Comparison of ENCODE assay signal across 1 cellular context in the genomic region with DNA sequence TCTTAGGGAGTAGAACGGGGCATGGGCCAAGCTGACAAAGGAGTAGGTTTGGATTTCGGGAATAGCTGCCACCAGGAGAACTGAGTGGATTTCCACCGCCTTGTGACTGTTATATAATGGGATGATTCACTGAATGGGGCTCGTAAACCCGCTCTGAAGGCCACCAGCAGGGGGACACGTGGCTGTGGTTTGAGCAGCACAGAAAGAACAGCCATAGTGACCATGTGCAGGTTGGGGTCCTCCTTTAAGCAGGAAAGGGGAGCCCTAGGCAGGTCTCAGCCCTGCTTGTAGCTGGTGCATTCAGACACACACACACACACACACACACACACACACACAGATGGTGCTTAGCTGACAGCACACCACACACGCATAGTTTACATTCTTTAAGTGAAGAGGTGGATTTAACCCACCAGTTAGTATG.
TF ChIP-seq lines count a peak whose summit lies in the region.

No MANE protein-coding gene starts in this region.

TF ChIP-seq in HepG2, 621 proteins besides CTCF, POLR2A, EP300 and RAD21 (continued from another document and continues in another):
- TF ChIP-seq, protein P1, sequence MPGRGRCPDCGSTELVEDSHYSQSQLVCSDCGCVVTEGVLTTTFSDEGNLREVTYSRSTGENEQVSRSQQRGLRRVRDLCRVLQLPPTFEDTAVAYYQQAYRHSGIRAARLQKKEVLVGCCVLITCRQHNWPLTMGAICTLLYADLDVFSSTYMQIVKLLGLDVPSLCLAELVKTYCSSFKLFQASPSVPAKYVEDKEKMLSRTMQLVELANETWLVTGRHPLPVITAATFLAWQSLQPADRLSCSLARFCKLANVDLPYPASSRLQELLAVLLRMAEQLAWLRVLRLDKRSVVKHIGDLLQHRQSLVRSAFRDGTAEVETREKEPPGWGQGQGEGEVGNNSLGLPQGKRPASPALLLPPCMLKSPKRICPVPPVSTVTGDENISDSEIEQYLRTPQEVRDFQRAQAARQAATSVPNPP (CRISPR knock-in tag; IDR thresholded peaks at IDR 0.05), result no peak
- TF ChIP-seq ARNTL (CRISPR knock-in tag; IDR thresholded peaks at IDR 0.05) (peak; percentile 95), HNRNPL (IDR thresholded peaks at IDR 0.05; ENCODE audit: low read depth, low read length) (no peak), ZNF543 (CRISPR knock-in tag; IDR thresholded peaks at IDR 0.05) (no peak), ZNF75D (CRISPR knock-in tag; IDR thresholded peaks at IDR 0.05; ENCODE audit: borderline replicate concordance) (no peak), GTF2F1 (IDR thresholded peaks at IDR 0.05; ENCODE audit: low read length) (no peak), ZFX (CRISPR knock-in tag; IDR thresholded peaks at IDR 0.05; ENCODE audit: low read depth) (peak; percentile 31; the same call in 1 of the 2 replicates), ZNF337 (CRISPR knock-in tag; IDR thresholded peaks at IDR 0.05; ENCODE audit: borderline replicate concordance, low read depth) (0 out of 2 replicates have a peak, but pooled peaks have one; percentile 69), ZNF879 (CRISPR knock-in tag; IDR thresholded peaks at IDR 0.05) (no peak), ZNF451 (CRISPR knock-in tag; IDR thresholded peaks at IDR 0.05) (0 out of 2 replicates have a peak, but pooled peaks have one; percentile 36), ESRRA (CRISPR knock-in tag; IDR thresholded peaks at IDR 0.05; ENCODE audit: low read depth) (no peak), ZNF556 (CRISPR knock-in tag; IDR thresholded peaks at IDR 0.05; ENCODE audit: borderline replicate concordance) (0 out of 2 replicates have a peak, but pooled peaks have one; percentile 32)
- TF ChIP-seq, protein P2, sequence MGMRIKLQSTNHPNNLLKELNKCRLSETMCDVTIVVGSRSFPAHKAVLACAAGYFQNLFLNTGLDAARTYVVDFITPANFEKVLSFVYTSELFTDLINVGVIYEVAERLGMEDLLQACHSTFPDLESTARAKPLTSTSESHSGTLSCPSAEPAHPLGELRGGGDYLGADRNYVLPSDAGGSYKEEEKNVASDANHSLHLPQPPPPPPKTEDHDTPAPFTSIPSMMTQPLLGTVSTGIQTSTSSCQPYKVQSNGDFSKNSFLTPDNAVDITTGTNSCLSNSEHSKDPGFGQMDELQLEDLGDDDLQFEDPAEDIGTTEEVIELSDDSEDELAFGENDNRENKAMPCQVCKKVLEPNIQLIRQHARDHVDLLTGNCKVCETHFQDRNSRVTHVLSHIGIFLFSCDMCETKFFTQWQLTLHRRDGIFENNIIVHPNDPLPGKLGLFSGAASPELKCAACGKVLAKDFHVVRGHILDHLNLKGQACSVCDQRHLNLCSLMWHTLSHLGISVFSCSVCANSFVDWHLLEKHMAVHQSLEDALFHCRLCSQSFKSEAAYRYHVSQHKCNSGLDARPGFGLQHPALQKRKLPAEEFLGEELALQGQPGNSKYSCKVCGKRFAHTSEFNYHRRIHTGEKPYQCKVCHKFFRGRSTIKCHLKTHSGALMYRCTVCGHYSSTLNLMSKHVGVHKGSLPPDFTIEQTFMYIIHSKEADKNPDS (CRISPR knock-in tag; IDR thresholded peaks at IDR 0.05), result no peak
- TF ChIP-seq, protein P3, sequence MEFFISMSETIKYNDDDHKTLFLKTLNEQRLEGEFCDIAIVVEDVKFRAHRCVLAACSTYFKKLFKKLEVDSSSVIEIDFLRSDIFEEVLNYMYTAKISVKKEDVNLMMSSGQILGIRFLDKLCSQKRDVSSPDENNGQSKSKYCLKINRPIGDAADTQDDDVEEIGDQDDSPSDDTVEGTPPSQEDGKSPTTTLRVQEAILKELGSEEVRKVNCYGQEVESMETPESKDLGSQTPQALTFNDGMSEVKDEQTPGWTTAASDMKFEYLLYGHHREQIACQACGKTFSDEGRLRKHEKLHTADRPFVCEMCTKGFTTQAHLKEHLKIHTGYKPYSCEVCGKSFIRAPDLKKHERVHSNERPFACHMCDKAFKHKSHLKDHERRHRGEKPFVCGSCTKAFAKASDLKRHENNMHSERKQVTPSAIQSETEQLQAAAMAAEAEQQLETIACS (CRISPR knock-in tag; IDR thresholded peaks at IDR 0.05), result no peak
- TF ChIP-seq, protein P4, sequence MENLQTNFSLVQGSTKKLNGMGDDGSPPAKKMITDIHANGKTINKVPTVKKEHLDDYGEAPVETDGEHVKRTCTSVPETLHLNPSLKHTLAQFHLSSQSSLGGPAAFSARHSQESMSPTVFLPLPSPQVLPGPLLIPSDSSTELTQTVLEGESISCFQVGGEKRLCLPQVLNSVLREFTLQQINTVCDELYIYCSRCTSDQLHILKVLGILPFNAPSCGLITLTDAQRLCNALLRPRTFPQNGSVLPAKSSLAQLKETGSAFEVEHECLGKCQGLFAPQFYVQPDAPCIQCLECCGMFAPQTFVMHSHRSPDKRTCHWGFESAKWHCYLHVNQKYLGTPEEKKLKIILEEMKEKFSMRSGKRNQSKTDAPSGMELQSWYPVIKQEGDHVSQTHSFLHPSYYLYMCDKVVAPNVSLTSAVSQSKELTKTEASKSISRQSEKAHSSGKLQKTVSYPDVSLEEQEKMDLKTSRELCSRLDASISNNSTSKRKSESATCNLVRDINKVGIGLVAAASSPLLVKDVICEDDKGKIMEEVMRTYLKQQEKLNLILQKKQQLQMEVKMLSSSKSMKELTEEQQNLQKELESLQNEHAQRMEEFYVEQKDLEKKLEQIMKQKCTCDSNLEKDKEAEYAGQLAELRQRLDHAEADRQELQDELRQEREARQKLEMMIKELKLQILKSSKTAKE (CRISPR knock-in tag; IDR thresholded peaks at IDR 0.05; ENCODE audit: borderline replicate concordance), result 0 out of 2 replicates have a peak, but pooled peaks have one; percentile 21
- TF ChIP-seq, protein P5, sequence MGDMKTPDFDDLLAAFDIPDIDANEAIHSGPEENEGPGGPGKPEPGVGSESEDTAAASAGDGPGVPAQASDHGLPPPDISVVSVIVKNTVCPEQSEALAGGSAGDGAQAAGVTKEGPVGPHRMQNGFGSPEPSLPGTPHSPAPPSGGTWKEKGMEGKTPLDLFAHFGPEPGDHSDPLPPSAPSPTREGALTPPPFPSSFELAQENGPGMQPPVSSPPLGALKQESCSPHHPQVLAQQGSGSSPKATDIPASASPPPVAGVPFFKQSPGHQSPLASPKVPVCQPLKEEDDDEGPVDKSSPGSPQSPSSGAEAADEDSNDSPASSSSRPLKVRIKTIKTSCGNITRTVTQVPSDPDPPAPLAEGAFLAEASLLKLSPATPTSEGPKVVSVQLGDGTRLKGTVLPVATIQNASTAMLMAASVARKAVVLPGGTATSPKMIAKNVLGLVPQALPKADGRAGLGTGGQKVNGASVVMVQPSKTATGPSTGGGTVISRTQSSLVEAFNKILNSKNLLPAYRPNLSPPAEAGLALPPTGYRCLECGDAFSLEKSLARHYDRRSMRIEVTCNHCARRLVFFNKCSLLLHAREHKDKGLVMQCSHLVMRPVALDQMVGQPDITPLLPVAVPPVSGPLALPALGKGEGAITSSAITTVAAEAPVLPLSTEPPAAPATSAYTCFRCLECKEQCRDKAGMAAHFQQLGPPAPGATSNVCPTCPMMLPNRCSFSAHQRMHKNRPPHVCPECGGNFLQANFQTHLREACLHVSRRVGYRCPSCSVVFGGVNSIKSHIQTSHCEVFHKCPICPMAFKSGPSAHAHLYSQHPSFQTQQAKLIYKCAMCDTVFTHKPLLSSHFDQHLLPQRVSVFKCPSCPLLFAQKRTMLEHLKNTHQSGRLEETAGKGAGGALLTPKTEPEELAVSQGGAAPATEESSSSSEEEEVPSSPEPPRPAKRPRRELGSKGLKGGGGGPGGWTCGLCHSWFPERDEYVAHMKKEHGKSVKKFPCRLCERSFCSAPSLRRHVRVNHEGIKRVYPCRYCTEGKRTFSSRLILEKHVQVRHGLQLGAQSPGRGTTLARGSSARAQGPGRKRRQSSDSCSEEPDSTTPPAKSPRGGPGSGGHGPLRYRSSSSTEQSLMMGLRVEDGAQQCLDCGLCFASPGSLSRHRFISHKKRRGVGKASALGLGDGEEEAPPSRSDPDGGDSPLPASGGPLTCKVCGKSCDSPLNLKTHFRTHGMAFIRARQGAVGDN (CRISPR knock-in tag; IDR thresholded peaks at IDR 0.05), result peak; percentile 78
- TF ChIP-seq, protein P6, sequence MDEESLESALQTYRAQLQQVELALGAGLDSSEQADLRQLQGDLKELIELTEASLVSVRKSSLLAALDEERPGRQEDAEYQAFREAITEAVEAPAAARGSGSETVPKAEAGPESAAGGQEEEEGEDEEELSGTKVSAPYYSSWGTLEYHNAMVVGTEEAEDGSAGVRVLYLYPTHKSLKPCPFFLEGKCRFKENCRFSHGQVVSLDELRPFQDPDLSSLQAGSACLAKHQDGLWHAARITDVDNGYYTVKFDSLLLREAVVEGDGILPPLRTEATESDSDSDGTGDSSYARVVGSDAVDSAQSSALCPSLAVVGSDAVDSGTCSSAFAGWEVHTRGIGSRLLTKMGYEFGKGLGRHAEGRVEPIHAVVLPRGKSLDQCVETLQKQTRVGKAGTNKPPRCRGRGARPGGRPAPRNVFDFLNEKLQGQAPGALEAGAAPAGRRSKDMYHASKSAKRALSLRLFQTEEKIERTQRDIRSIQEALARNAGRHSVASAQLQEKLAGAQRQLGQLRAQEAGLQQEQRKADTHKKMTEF (CRISPR knock-in tag; IDR thresholded peaks at IDR 0.05), result 0 out of 2 replicates have a peak, but pooled peaks have one; percentile 32
- TF ChIP-seq, protein P7, sequence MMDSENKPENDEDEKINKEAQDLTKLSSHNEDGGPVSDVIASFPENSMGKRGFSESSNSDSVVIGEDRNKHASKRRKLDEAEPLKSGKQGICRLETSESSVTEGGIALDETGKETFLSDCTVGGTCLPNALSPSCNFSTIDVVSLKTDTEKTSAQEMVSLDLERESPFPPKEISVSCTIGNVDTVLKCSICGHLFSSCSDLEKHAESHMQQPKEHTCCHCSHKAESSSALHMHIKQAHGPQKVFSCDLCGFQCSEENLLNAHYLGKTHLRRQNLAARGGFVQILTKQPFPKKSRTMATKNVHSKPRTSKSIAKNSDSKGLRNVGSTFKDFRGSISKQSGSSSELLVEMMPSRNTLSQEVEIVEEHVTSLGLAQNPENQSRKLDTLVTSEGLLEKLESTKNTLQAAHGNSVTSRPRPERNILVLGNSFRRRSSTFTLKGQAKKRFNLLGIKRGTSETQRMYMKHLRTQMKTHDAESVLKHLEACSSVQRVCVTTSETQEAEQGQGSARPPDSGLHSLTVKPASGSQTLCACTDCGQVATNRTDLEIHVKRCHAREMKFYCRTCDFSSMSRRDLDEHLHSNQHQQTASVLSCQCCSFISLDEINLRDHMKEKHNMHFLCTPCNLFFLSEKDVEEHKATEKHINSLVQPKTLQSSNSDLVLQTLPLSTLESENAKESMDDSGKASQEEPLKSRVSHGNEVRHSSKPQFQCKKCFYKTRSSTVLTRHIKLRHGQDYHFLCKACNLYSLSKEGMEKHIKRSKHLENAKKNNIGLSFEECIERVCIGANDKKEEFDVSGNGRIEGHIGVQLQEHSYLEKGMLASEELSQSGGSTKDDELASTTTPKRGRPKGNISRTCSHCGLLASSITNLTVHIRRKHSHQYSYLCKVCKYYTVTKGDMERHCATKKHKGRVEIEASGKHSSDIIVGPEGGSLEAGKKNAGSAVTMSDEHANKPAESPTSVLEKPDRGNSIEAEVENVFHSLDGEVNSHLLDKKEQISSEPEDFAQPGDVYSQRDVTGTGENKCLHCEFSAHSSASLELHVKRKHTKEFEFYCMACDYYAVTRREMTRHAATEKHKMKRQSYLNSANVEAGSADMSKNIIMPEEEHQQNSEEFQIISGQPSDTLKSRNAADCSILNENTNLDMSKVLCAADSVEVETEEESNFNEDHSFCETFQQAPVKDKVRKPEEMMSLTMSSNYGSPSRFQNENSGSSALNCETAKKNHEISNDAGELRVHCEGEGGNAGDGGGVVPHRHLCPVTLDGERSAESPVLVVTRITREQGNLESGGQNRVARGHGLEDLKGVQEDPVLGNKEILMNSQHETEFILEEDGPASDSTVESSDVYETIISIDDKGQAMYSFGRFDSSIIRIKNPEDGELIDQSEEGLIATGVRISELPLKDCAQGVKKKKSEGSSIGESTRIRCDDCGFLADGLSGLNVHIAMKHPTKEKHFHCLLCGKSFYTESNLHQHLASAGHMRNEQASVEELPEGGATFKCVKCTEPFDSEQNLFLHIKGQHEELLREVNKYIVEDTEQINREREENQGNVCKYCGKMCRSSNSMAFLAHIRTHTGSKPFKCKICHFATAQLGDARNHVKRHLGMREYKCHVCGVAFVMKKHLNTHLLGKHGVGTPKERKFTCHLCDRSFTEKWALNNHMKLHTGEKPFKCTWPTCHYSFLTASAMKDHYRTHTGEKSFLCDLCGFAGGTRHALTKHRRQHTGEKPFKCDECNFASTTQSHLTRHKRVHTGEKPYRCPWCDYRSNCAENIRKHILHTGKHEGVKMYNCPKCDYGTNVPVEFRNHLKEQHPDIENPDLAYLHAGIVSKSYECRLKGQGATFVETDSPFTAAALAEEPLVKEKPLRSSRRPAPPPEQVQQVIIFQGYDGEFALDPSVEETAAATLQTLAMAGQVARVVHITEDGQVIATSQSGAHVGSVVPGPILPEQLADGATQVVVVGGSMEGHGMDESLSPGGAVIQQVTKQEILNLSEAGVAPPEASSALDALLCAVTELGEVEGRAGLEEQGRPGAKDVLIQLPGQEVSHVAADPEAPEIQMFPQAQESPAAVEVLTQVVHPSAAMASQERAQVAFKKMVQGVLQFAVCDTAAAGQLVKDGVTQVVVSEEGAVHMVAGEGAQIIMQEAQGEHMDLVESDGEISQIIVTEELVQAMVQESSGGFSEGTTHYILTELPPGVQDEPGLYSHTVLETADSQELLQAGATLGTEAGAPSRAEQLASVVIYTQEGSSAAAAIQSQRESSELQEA (CRISPR knock-in tag; IDR thresholded peaks at IDR 0.05; ENCODE audit: not compliant biosample characterization), result peak; percentile 32
- TF ChIP-seq, protein P8, sequence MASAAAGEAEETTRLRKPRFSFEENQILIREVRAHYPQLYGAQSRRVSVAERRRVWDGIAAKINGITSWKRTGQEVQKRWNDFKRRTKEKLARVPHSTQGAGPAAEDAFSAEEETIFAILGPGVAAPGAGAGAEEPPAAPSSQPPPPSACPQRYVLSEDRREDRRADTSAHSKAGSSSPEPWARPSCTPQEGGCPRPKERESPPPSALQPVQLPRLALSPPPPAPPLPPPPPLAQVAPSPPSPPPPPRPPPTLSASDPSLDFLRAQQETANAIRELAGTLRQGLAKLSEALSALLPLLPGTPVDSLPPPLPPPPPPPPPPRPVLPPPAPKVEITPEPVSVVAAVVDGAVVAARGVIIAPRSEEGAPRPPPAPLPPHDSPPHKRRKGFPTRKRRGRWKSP (CRISPR knock-in tag; IDR thresholded peaks at IDR 0.05), result no peak
- TF ChIP-seq, protein P9, sequence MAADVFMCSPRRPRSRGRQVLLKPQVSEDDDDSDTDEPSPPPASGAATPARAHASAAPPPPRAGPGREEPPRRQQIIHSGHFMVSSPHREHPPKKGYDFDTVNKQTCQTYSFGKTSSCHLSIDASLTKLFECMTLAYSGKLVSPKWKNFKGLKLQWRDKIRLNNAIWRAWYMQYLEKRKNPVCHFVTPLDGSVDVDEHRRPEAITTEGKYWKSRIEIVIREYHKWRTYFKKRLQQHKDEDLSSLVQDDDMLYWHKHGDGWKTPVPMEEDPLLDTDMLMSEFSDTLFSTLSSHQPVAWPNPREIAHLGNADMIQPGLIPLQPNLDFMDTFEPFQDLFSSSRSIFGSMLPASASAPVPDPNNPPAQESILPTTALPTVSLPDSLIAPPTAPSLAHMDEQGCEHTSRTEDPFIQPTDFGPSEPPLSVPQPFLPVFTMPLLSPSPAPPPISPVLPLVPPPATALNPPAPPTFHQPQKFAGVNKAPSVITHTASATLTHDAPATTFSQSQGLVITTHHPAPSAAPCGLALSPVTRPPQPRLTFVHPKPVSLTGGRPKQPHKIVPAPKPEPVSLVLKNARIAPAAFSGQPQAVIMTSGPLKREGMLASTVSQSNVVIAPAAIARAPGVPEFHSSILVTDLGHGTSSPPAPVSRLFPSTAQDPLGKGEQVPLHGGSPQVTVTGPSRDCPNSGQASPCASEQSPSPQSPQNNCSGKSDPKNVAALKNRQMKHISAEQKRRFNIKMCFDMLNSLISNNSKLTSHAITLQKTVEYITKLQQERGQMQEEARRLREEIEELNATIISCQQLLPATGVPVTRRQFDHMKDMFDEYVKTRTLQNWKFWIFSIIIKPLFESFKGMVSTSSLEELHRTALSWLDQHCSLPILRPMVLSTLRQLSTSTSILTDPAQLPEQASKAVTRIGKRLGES (CRISPR knock-in tag; IDR thresholded peaks at IDR 0.05; ENCODE audit: borderline replicate concordance), result no peak
